In genomic region chr12:130872179-130873096, GRCh38 we compare ENCODE assay signal across 8 cellular contexts. TPM values are rescaled to one million over a fixed set of nuclear protein-coding genes. Genes with fewer than 3 reads are reported as not detected.
DNase-seq lines count a peak whose midpoint lies in the region; ATAC-seq and TF ChIP-seq lines count a peak whose summit lies in the region.

No MANE protein-coding gene starts in this region.

- TF ChIP-seq CTCF in VCaP (conservative IDR thresholded peaks at IDR 0.05), result no peak

- peak overlapping the region; percentile 85 to 99 (median 91) for H3K4me3 ChIP-seq in BLaER1 treated with 17β-estradiol and CSF1 and Interleukin-3, amounts not matched to agents 10 nM and 100 nM

- ATAC-seq in GM19324 (IDR thresholded peaks at IDR 0.05; ENCODE audit: low FRiP score, unreplicated experiment), result peak; percentile 38
- peak; percentile 8 for ATAC-seq in HG03378 (IDR thresholded peaks at IDR 0.05; ENCODE audit: unreplicated experiment)

- H3K9me3 ChIP-seq in BLaER1 treated with 17β-estradiol and CSF1 and Interleukin-3, amounts not matched to agents 10 nM and 100 nM (replicated peaks in 1 of 11), result peaks cover 0 to 4% (median 0%) of the 10 kb centered on the region in 11 experiments; a peak in 2 of 22 replicates

- H3K27ac ChIP-seq in BLaER1 treated with 17β-estradiol and CSF1 and Interleukin-3, amounts not matched to agents 10 nM and 100 nM, result peak overlapping the region; percentile 81 to 99 (median 97)
- peak overlapping the region; percentile 97 for H3K27ac ChIP-seq in VCaP
- H3K27ac ChIP-seq in layer of hippocampus (ENCODE audit: low read depth, low read length), result peak overlapping the region; percentile 71

- peaks cover 46 to 51% (median 50%) of the 10 kb centered on the region in 11 experiments for H3K36me3 ChIP-seq in BLaER1 treated with 17β-estradiol and CSF1 and Interleukin-3, amounts not matched to agents 10 nM and 100 nM

- peak overlapping the region; percentile 93 to 99 (median 97) for H3K9ac ChIP-seq in BLaER1 treated with 17β-estradiol and CSF1 and Interleukin-3, amounts not matched to agents 10 nM and 100 nM

- DNase-seq in cerebellum (ENCODE audit: low spot score) (peak; percentile 66), NCI-H2107 (lab: John Stamatoyannopoulos, UW) (no peak)
- DNase-seq in stimulated activated CD4-positive, alpha-beta T cell treated with anti-CD3 and anti-CD28 coated beads, Interleukin-4, amount 100 ng/mL, for 1 hour, result peak; percentile 58

- peak overlapping the region; percentile 86 to 99 (median 92) for H3K4me2 ChIP-seq in BLaER1 treated with 17β-estradiol and CSF1 and Interleukin-3, amounts not matched to agents 10 nM and 100 nM

- H3K4me1 ChIP-seq in BLaER1 treated with 17β-estradiol and CSF1 and Interleukin-3, amounts not matched to agents 10 nM and 100 nM, result peaks cover 40 to 52% (median 45%) of the 10 kb centered on the region in 10 experiments

- H4K20me1 ChIP-seq in BLaER1 treated with 17β-estradiol and CSF1 and Interleukin-3, amounts not matched to agents 10 nM and 100 nM, result peaks cover 42 to 54% (median 49%) of the 10 kb centered on the region in 11 experiments

- no peaks in the 10 kb centered on the region for H3K27me3 ChIP-seq in BLaER1 treated with 17β-estradiol and CSF1 and Interleukin-3, amounts not matched to agents 10 nM and 100 nM
- H3K27me3 ChIP-seq in layer of hippocampus (ENCODE audit: control insufficient read depth, insufficient read depth, low read length), result no peaks in the 10 kb centered on the region

RNA-seq across cellular contexts. Expression of gene RAN, which starts 0.6 kb away (rescaled TPM):
- total RNA-seq in cerebellum, result 245 TPM

RNA-seq across cellular contexts. Expression of gene STX2, which starts 33.4 kb away (rescaled TPM):
- total RNA-seq in cerebellum, result 26.5 TPM
